20 cellular contexts compared by ENCODE assay signal in genomic region chr16:5505093-5505887, GRCh38.
"Had no signal": no experiment of that assay in that cellular context is flagged by ENCODE, and none has a peak within 500 bp of the region (broad histone marks: within the 10 kb centered on the region; RNA-seq: fewer than 3 reads in every experiment).

No MANE protein-coding gene starts in this region.

- H3K4me3 ChIP-seq: esophagus muscularis mucosa, gastrocnemius medialis, heart right ventricle, spleen, tibial artery, upper lobe of left lung, uterus had no signal

- H3K27me3 Mint-ChIP-seq: stimulated activated memory B cell treated with anti-CD40 and anti-IgM and Interleukin-4, amounts not matched to agents 10 μg/mL and 1 μg/mL and 100 μg/mL, for 72 hours; stimulated activated naive CD8-positive, alpha-beta T cell treated with anti-CD3 and anti-CD28 coated beads, Interleukin-15, Interleukin-2, amounts not matched to agents 100 ng/mL and 50 ng/mL, for 24 hours had no signal

- H3K4me1 ChIP-seq: esophagus muscularis mucosa, gastrocnemius medialis, heart right ventricle, spleen, tibial artery, upper lobe of left lung, uterus had no signal

- H3K36me3 ChIP-seq: esophagus muscularis mucosa, gastrocnemius medialis, heart right ventricle, spleen, tibial artery, upper lobe of left lung, uterus had no signal

- DNase-seq: effector memory CD4-positive, alpha-beta T cell; gastrocnemius medialis; heart right ventricle; kidney glomerular epithelial cell; mammary epithelial cell; naive thymus-derived CD4-positive, alpha-beta T cell; nephron progenitor cell; spleen; stimulated activated CD4-positive, alpha-beta T cell treated with anti-CD3 and anti-CD28 coated beads, Interleukin-15, amount 100 ng/mL, for 24 hours; stimulated activated CD4-positive, alpha-beta T cell treated with anti-CD3 and anti-CD28 coated beads, Interleukin-1b, Interleukin-23, amount 100 ng/mL, for 48 hours; stimulated activated CD4-positive, alpha-beta T cell treated with anti-CD3 and anti-CD28 coated beads, Interleukin-4, amount 100 ng/mL, for 24 hours; tibial artery; upper lobe of left lung; uterus had no signal

- H3K4me3 Mint-ChIP-seq: naive thymus-derived CD4-positive, alpha-beta T cell; stimulated activated memory B cell treated with anti-CD40 and anti-IgM and Interleukin-4, amounts not matched to agents 10 μg/mL and 1 μg/mL and 100 μg/mL, for 72 hours; stimulated activated naive CD8-positive, alpha-beta T cell treated with anti-CD3 and anti-CD28 coated beads, Interleukin-15, Interleukin-2, amounts not matched to agents 100 ng/mL and 50 ng/mL, for 24 hours had no signal

- H3K27ac ChIP-seq: epithelial cell of prostate, esophagus muscularis mucosa, gastrocnemius medialis, heart right ventricle, spleen, tibial artery, upper lobe of left lung, uterus had no signal

- H3K9me3 ChIP-seq: esophagus muscularis mucosa, gastrocnemius medialis, heart right ventricle, spleen, tibial artery, upper lobe of left lung, uterus had no signal

- ATAC-seq: gastrocnemius medialis; left lobe of liver; naive thymus-derived CD4-positive, alpha-beta T cell; sciatic nerve; stimulated activated memory B cell treated with anti-CD40 and anti-IgM and Interleukin-4, amounts not matched to agents 10 μg/mL and 1 μg/mL and 100 μg/mL, for 72 hours had no signal

- H3K27me3 ChIP-seq: gastrocnemius medialis, upper lobe of left lung, uterus had no signal

- H3K9me3 Mint-ChIP-seq: nephron progenitor cell; stimulated activated memory B cell treated with anti-CD40 and anti-IgM and Interleukin-4, amounts not matched to agents 10 μg/mL and 1 μg/mL and 100 μg/mL, for 72 hours had no signal

- H3K36me3 Mint-ChIP-seq: naive thymus-derived CD4-positive, alpha-beta T cell; stimulated activated memory B cell treated with anti-CD40 and anti-IgM and Interleukin-4, amounts not matched to agents 10 μg/mL and 1 μg/mL and 100 μg/mL, for 72 hours had no signal

- H3K4me1 Mint-ChIP-seq: naive thymus-derived CD4-positive, alpha-beta T cell; stimulated activated memory B cell treated with anti-CD40 and anti-IgM and Interleukin-4, amounts not matched to agents 10 μg/mL and 1 μg/mL and 100 μg/mL, for 72 hours had no signal

- H3K27ac Mint-ChIP-seq: naive thymus-derived CD4-positive, alpha-beta T cell; stimulated activated memory B cell treated with anti-CD40 and anti-IgM and Interleukin-4, amounts not matched to agents 10 μg/mL and 1 μg/mL and 100 μg/mL, for 72 hours; stimulated activated naive CD8-positive, alpha-beta T cell treated with anti-CD3 and anti-CD28 coated beads, Interleukin-15, Interleukin-2, amounts not matched to agents 100 ng/mL and 50 ng/mL, for 24 hours had no signal
